ENCODE assay signal across 24 cellular contexts in the genomic region with DNA sequence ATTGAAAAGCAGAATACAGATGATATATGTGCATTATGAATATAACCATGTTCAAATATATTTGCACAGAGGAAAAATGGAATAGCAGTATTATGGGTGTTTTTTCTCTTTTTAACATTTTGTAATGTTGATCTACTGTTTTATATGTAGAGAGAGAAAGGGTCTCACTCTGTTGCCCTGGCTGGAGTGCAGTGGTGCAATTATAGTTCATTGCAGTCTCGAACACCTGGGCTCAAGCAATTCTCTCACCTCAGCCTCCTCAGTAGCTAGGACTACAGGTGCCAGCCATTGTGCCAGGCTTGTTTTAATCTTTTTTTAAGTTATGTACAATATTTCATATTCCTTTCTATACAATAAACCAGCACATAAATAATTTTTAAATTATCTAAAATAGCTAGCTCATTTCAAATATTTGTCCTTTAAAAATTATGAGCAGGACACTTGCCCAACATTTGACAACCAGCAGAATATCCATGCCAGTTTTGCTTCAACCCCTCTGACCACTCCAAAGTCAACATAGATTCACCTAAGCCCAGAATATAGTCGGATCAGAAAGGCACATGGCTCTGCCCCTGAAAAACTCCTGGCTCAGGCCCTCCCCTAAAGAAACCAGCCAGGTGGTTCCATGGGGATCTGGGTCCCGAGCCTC. TPM values are rescaled to one million over a fixed set of nuclear protein-coding genes. Genes with fewer than 3 reads are reported as not detected.
DNase-seq lines count a peak whose midpoint lies in the region; ATAC-seq and TF ChIP-seq lines count a peak whose summit lies in the region.
"Had no signal": no experiment of that assay in that cellular context is flagged by ENCODE, and none has a peak within 500 bp of the region (broad histone marks: within the 10 kb centered on the region; RNA-seq: fewer than 3 reads in every experiment).

No MANE protein-coding gene starts in this region.

- peak; percentile 32 for DNase-seq in activated CD4-positive, alpha-beta T cell treated with anti-CD3 and anti-CD28 coated beads, Interleukin-2, amount 10 ng/mL, durations not matched to agents 24 days and 14 days
- no peak for DNase-seq in activated CD4-positive, alpha-beta T cell treated with anti-CD3 and anti-CD28 coated beads for 4 hours
- DNase-seq in left lobe of liver (ENCODE audit: low spot score) (peak; percentile 54), Peyer's patch (no peak), DMS153 treated with DMSO at 0.1 percent for 48 hours (lab: John Stamatoyannopoulos, UW; ENCODE audit: unreplicated experiment) (no peak), MV-4-11 (lab: John Stamatoyannopoulos, UW) (no peak), Right ventricle myocardium inferior (ENCODE audit: missing footprints) (no peak)
- DNase-seq: activated B cell treated with CpG ODN at 0.5 μM for 24 hours; activated CD4-positive, alpha-beta T cell treated with anti-CD3 and anti-CD28 coated beads, Interleukin-2, amount 50 U/mL, for 4 hours; activated naive CD4-positive, alpha-beta T cell treated with anti-CD3 and anti-CD28 coated beads, Interleukin-2, amount 10 ng/mL, durations not matched to agents 7 days and 5 days; Calu3; effector memory CD8-positive, alpha-beta T cell; foreskin melanocyte; heart right ventricle; NCI-H1105 treated with DMSO at 0.1 percent for 48 hours; NCI-H2029 treated with DMSO at 0.1 percent for 48 hours; NCI-H2227 treated with DMSO at 0.1 percent for 48 hours; Right ventricle myocardium superior had no signal

- H3K36me3 Mint-ChIP-seq in activated CD4-positive, alpha-beta T cell treated with anti-CD3 and anti-CD28 coated beads, Interleukin-2, amount 10 ng/mL, durations not matched to agents 24 days and 14 days (ENCODE audit: low read depth) = no peaks in the 10 kb centered on the region
- H3K36me3 Mint-ChIP-seq: activated naive CD4-positive, alpha-beta T cell treated with anti-CD3 and anti-CD28 coated beads, Interleukin-2, amount 10 ng/mL, durations not matched to agents 7 days and 5 days; stimulated activated memory B cell treated with anti-CD40 and anti-IgM and Interleukin-4, amounts not matched to agents 10 μg/mL and 1 μg/mL and 100 μg/mL, for 72 hours had no signal

- intact Hi-C loops in activated CD4-positive, alpha-beta T cell treated with anti-CD3 and anti-CD28 coated beads, Interleukin-2, amount 10 ng/mL, durations not matched to agents 24 days and 14 days (cut with micrococcal nuclease) = loop anchor here (1.0 kb wide), 1 partner anchor 68 kb away; no protein-coding TSS in a partner anchor
- intact Hi-C loops in Right ventricle myocardium inferior (cut with DNase I) = no loop called here

- H3K9me3 Mint-ChIP-seq in activated CD4-positive, alpha-beta T cell treated with anti-CD3 and anti-CD28 coated beads, Interleukin-2, amount 10 ng/mL, durations not matched to agents 24 days and 14 days = peaks cover 7% of the 10 kb centered on the region
- H3K9me3 Mint-ChIP-seq: activated B cell treated with CpG ODN at 0.5 μM for 24 hours; activated naive CD4-positive, alpha-beta T cell treated with anti-CD3 and anti-CD28 coated beads, Interleukin-2, amount 10 ng/mL, durations not matched to agents 7 days and 5 days; effector memory CD8-positive, alpha-beta T cell; stimulated activated memory B cell treated with anti-CD40 and anti-IgM and Interleukin-4, amounts not matched to agents 10 μg/mL and 1 μg/mL and 100 μg/mL, for 72 hours had no signal

- peaks cover 25% of the 10 kb centered on the region for H3K4me1 Mint-ChIP-seq in activated CD4-positive, alpha-beta T cell treated with anti-CD3 and anti-CD28 coated beads, Interleukin-2, amount 10 ng/mL, durations not matched to agents 24 days and 14 days

- no peaks in the 10 kb centered on the region for H3K4me1 ChIP-seq in Peyer's patch
- H3K4me1 ChIP-seq: parathyroid adenoma, right atrium auricular region had no signal

- no peak for TF ChIP-seq CTCF in Peyer's patch (IDR thresholded peaks at IDR 0.05)

- ATAC-seq in SK-N-SH treated with all-trans-retinoic acid at 6 μM for 48 hours (peak; percentile 5), left lobe of liver (peak; percentile 90), Right ventricle myocardium inferior (no peak)
- ATAC-seq: effector memory CD8-positive, alpha-beta T cell; heart right ventricle had no signal

- no peak overlapping the region for H3K27ac ChIP-seq in Peyer's patch
- H3K27ac ChIP-seq: 22Rv1, coronary artery, heart right ventricle, parathyroid adenoma, right atrium auricular region had no signal

- no peak overlapping the region for H3K4me3 ChIP-seq in Peyer's patch
- H3K4me3 ChIP-seq: coronary artery, heart right ventricle, right atrium auricular region had no signal

- peaks cover 2% of the 10 kb centered on the region for H3K27me3 Mint-ChIP-seq in activated CD4-positive, alpha-beta T cell treated with anti-CD3 and anti-CD28 coated beads, Interleukin-2, amount 10 ng/mL, durations not matched to agents 24 days and 14 days
- H3K27me3 Mint-ChIP-seq: activated B cell treated with CpG ODN at 0.5 μM for 24 hours; activated naive CD4-positive, alpha-beta T cell treated with anti-CD3 and anti-CD28 coated beads, Interleukin-2, amount 10 ng/mL, durations not matched to agents 7 days and 5 days; effector memory CD8-positive, alpha-beta T cell; stimulated activated memory B cell treated with anti-CD40 and anti-IgM and Interleukin-4, amounts not matched to agents 10 μg/mL and 1 μg/mL and 100 μg/mL, for 72 hours had no signal

- H3K27me3 ChIP-seq in Peyer's patch = no peaks in the 10 kb centered on the region
- H3K27me3 ChIP-seq: heart right ventricle, right atrium auricular region had no signal

- H3K27ac Mint-ChIP-seq in activated CD4-positive, alpha-beta T cell treated with anti-CD3 and anti-CD28 coated beads, Interleukin-2, amount 10 ng/mL, durations not matched to agents 24 days and 14 days = no peak overlapping the region
- H3K27ac Mint-ChIP-seq: activated B cell treated with CpG ODN at 0.5 μM for 24 hours; activated naive CD4-positive, alpha-beta T cell treated with anti-CD3 and anti-CD28 coated beads, Interleukin-2, amount 10 ng/mL, durations not matched to agents 7 days and 5 days; effector memory CD8-positive, alpha-beta T cell; stimulated activated memory B cell treated with anti-CD40 and anti-IgM and Interleukin-4, amounts not matched to agents 10 μg/mL and 1 μg/mL and 100 μg/mL, for 72 hours had no signal

- no peaks in the 10 kb centered on the region for H3K9me3 ChIP-seq in Peyer's patch
- H3K9me3 ChIP-seq: heart right ventricle, right atrium auricular region had no signal

- no peaks in the 10 kb centered on the region for H3K36me3 ChIP-seq in Peyer's patch
- H3K36me3 ChIP-seq: heart right ventricle, right atrium auricular region had no signal

- no peak for TF ChIP-seq POLR2A in Peyer's patch (IDR thresholded peaks at IDR 0.05)

- no peak overlapping the region for H3K4me3 Mint-ChIP-seq in activated CD4-positive, alpha-beta T cell treated with anti-CD3 and anti-CD28 coated beads, Interleukin-2, amount 10 ng/mL, durations not matched to agents 24 days and 14 days
- H3K4me3 Mint-ChIP-seq: activated B cell treated with CpG ODN at 0.5 μM for 24 hours; activated naive CD4-positive, alpha-beta T cell treated with anti-CD3 and anti-CD28 coated beads, Interleukin-2, amount 10 ng/mL, durations not matched to agents 7 days and 5 days; effector memory CD8-positive, alpha-beta T cell; stimulated activated memory B cell treated with anti-CD40 and anti-IgM and Interleukin-4, amounts not matched to agents 10 μg/mL and 1 μg/mL and 100 μg/mL, for 72 hours had no signal

TF ChIP-seq in SK-N-SH treated with all-trans-retinoic acid at 6 μM for 48 hours, 23 proteins besides CTCF, POLR2A, EP300 and RAD21 (continues in another document):
- no peak for TF ChIP-seq OSR1 (CRISPR knock-in tag; IDR thresholded peaks at IDR 0.05)
- no peak for TF ChIP-seq ESRRG (CRISPR knock-in tag; IDR thresholded peaks at IDR 0.05)
- no peak for TF ChIP-seq CREB5 (CRISPR knock-in tag; IDR thresholded peaks at IDR 0.05; ENCODE audit: low read depth)
- TF ChIP-seq TSHZ2 (CRISPR knock-in tag; IDR thresholded peaks at IDR 0.05) = no peak
- no peak for TF ChIP-seq PPARA (CRISPR knock-in tag; IDR thresholded peaks at IDR 0.05; ENCODE audit: borderline replicate concordance)
- TF ChIP-seq TCF4 (CRISPR knock-in tag; IDR thresholded peaks at IDR 0.05; ENCODE audit: borderline replicate concordance) = no peak

RNA-seq across cellular contexts. Expression of gene ZNF281, which starts 29.8 kb away (rescaled TPM):
- total RNA-seq in activated CD4-positive, alpha-beta T cell treated with anti-CD3 and anti-CD28 coated beads, Interleukin-2, amount 10 ng/mL, durations not matched to agents 24 days and 14 days = 19.0 and 20.4 TPM in 2 replicates
- total RNA-seq in left lobe of liver (13.7 TPM), Peyer's patch (10 to 100 TPM in 1 of 4 donors, 1 to 10 TPM in 3; 6.3 to 12.2 (median 8.7) TPM), Right ventricle myocardium inferior (8.7 TPM)

Comparison
In these comparisons a context has a peak if more than half of its experiments do, and no peak if none do; other contexts are left out.
1. DNase-seq: peak in activated CD4-positive, alpha-beta T cell treated with anti-CD3 and anti-CD28 coated beads, Interleukin-2, amount 10 ng/mL, durations not matched to agents 24 days and 14 days (single experiment) and left lobe of liver (single experiment); none in activated CD4-positive, alpha-beta T cell treated with anti-CD3 and anti-CD28 coated beads for 4 hours (0 of 2), Peyer's patch (0 of 3), DMS153 treated with DMSO at 0.1 percent for 48 hours (single experiment), MV-4-11 (single experiment) and Right ventricle myocardium inferior (single experiment).